In genomic region chr13:98260357-98261164, GRCh38 we compare ENCODE assay signal across 22 cellular contexts.
A peak's percentile ranks its signal among the peaks of the same experiment; 100 is the strongest.
DNase-seq lines count a peak whose midpoint lies in the region; ATAC-seq and TF ChIP-seq lines count a peak whose summit lies in the region.
"Had no signal": no experiment of that assay in that cellular context is flagged by ENCODE, and none has a peak within 500 bp of the region (broad histone marks: within the 10 kb centered on the region; RNA-seq: fewer than 3 reads in every experiment).

No MANE protein-coding gene starts in this region.

- peaks cover 22 to 33% of the 10 kb centered on the region in 2 experiments for H3K4me1 Mint-ChIP-seq in H9
- H3K4me1 Mint-ChIP-seq in endodermal cell, result peaks cover 26% of the 10 kb centered on the region
- H3K4me1 Mint-ChIP-seq in nephron, result peaks cover 43% of the 10 kb centered on the region
- H3K4me1 Mint-ChIP-seq in stimulated activated naive CD8-positive, alpha-beta T cell treated with anti-CD3 and anti-CD28 coated beads, Interleukin-15, amount 100 ng/mL, for 72 hours, result no peaks in the 10 kb centered on the region
- H3K4me1 Mint-ChIP-seq: activated B cell treated with CpG ODN at 0.5 μM for 24 hours; activated CD4-positive, alpha-beta memory T cell treated with anti-CD3 and anti-CD28 coated beads, Interleukin-2, amount 10 ng/mL, durations not matched to agents 7 days and 5 days; naive B cell; stimulated activated naive B cell treated with anti-CD40 and anti-IgM and Interleukin-4, amounts not matched to agents 10 μg/mL and 1 μg/mL and 100 μg/mL, for 72 hours had no signal

- no peak overlapping the region for H2BK120ac ChIP-seq in H9 (ENCODE audit: low read depth, low read length, poor library complexity, severe bottlenecking)

- no peak overlapping the region for H3K4me3 ChIP-seq in endodermal cell (ENCODE audit: low read length)
- no peak overlapping the region for H3K4me3 ChIP-seq in A673 (ENCODE audit: low read depth, low read length, poor library complexity, severe bottlenecking)
- no peak overlapping the region for H3K4me3 ChIP-seq in body of pancreas
- H3K4me3 ChIP-seq: gastrocnemius medialis, HAP-1, psoas muscle had no signal

- H3K18ac ChIP-seq in H9 (ENCODE audit: insufficient read length, low read depth, low read length), result no peak overlapping the region

- no peak overlapping the region for H2BK15ac ChIP-seq in H9 (ENCODE audit: low read depth, low read length)

- H3K27ac Mint-ChIP-seq in H9, result peak overlapping the region; percentile 51 to 92 (median 79); a peak in 5 of 7 replicates
- H3K27ac Mint-ChIP-seq in endodermal cell, result no peak overlapping the region
- peak overlapping the region; percentile 73 to 95 (median 94) for H3K27ac Mint-ChIP-seq in nephron
- no peak overlapping the region for H3K27ac Mint-ChIP-seq in stimulated activated naive CD8-positive, alpha-beta T cell treated with anti-CD3 and anti-CD28 coated beads, Interleukin-15, amount 100 ng/mL, for 72 hours
- H3K27ac Mint-ChIP-seq: activated B cell treated with CpG ODN at 0.5 μM for 24 hours; activated CD4-positive, alpha-beta memory T cell treated with anti-CD3 and anti-CD28 coated beads, Interleukin-2, amount 10 ng/mL, durations not matched to agents 7 days and 5 days; naive B cell; stimulated activated naive B cell treated with anti-CD40 and anti-IgM and Interleukin-4, amounts not matched to agents 10 μg/mL and 1 μg/mL and 100 μg/mL, for 72 hours; T-helper 1 cell treated with Interleukin-12 subunit alpha and Interleukin-12 subunit beta and Interleukin-4 antibody, amounts not matched to agents 30 μg/mL and 1 μg/mL, for 36 hours had no signal

- H3K4ac ChIP-seq in H9 (ENCODE audit: low read depth, low read length), result no peak overlapping the region

- H3K4me3 Mint-ChIP-seq in H9, result no peak overlapping the region
- H3K4me3 Mint-ChIP-seq in endodermal cell, result no peak overlapping the region
- no peak overlapping the region for H3K4me3 Mint-ChIP-seq in nephron
- no peak overlapping the region for H3K4me3 Mint-ChIP-seq in stimulated activated naive CD8-positive, alpha-beta T cell treated with anti-CD3 and anti-CD28 coated beads, Interleukin-15, amount 100 ng/mL, for 72 hours
- H3K4me3 Mint-ChIP-seq: activated B cell treated with CpG ODN at 0.5 μM for 24 hours; activated CD4-positive, alpha-beta memory T cell treated with anti-CD3 and anti-CD28 coated beads, Interleukin-2, amount 10 ng/mL, durations not matched to agents 7 days and 5 days; naive B cell; stimulated activated naive B cell treated with anti-CD40 and anti-IgM and Interleukin-4, amounts not matched to agents 10 μg/mL and 1 μg/mL and 100 μg/mL, for 72 hours; T-helper 1 cell treated with Interleukin-12 subunit alpha and Interleukin-12 subunit beta and Interleukin-4 antibody, amounts not matched to agents 30 μg/mL and 1 μg/mL, for 36 hours had no signal

- H3K79me2 ChIP-seq in H9 (ENCODE audit: insufficient read depth, low read length), result no peaks in the 10 kb centered on the region

- H4K8ac ChIP-seq in H9 (replicated peaks; ENCODE audit: insufficient read length, low read depth, low read length), result no peak overlapping the region

- POLR2A ChIA-PET in A673 (lab: Charles Lee; ENCODE audit: low non-redundant PET), result interaction anchor here (0.5 to 0.6 kb wide), 2 partner anchors 414 to 948 kb away, joined by 3 read pairs; no protein-coding TSS in a partner anchor

- intact Hi-C loops in A673 (cut with micrococcal nuclease; ENCODE audit: unreplicated experiment) (no loop called here), body of pancreas (cut with DNase I) (no loop called here)

- H3K9me3 ChIP-seq in H9 (ENCODE audit: control insufficient read depth, low read depth, low read length) (no peaks in the 10 kb centered on the region), endodermal cell (ENCODE audit: control insufficient read depth, low read length) (no peaks in the 10 kb centered on the region), A673 (ENCODE audit: low read depth, low read length, poor library complexity, severe bottlenecking) (no peaks in the 10 kb centered on the region), body of pancreas (no peaks in the 10 kb centered on the region)
- H3K9me3 ChIP-seq: gastrocnemius medialis, HAP-1, psoas muscle had no signal

- H3K36me3 ChIP-seq in endodermal cell (ENCODE audit: control insufficient read depth, insufficient read depth, low read length), result peaks cover 13% of the 10 kb centered on the region
- no peaks in the 10 kb centered on the region for H3K36me3 ChIP-seq in A673 (ENCODE audit: insufficient read depth, low read length, poor library complexity, severe bottlenecking)
- H3K36me3 ChIP-seq in body of pancreas (replicated peaks in 1 of 2; ENCODE audit: insufficient read depth in 1 of 2, low read depth in 2 of 2), result no peaks in the 10 kb centered on the region
- H3K36me3 ChIP-seq: gastrocnemius medialis, HAP-1 had no signal

- H2BK20ac ChIP-seq in H9 (ENCODE audit: low read depth, low read length, poor library complexity, severe bottlenecking), result no peak overlapping the region

- DNase-seq in H9 (no peak), endodermal cell (peak; percentile 35), Ammon's horn (ENCODE audit: low spot score) (no peak), A673 (ENCODE audit: low spot score) (no peak), body of pancreas (no peak), NOMO-1 treated with dmso at 0.1 percent for 144 hours (lab: John Stamatoyannopoulos, UW; ENCODE audit: unreplicated experiment) (no peak)
- DNase-seq in stimulated activated naive CD8-positive, alpha-beta T cell treated with anti-CD3 and anti-CD28 coated beads, Interleukin-15, amount 100 ng/mL, for 72 hours, result no peak
- DNase-seq: activated B cell treated with CpG ODN at 0.5 μM for 24 hours; activated CD4-positive, alpha-beta memory T cell treated with anti-CD3 and anti-CD28 coated beads, Interleukin-2, amount 10 ng/mL, durations not matched to agents 7 days and 5 days; activated naive CD4-positive, alpha-beta T cell treated with anti-CD3 and anti-CD28 coated beads, Interleukin-2, amount 50 U/mL, for 16 hours; activated T-cell treated with anti-CD3 and anti-CD28 coated beads, Interleukin-2, amount 50 U/mL, for 1 hour; gastrocnemius medialis; left colon; naive B cell; NCI-H2107; NCI-H524; psoas muscle; stimulated activated naive B cell treated with anti-CD40 and anti-IgM and Interleukin-4, amounts not matched to agents 10 μg/mL and 1 μg/mL and 100 μg/mL, for 72 hours had no signal

- no CpG with 5 or more reads among the region's 8 CpGs for WGBS in H9 (ENCODE audit: extremely low coverage, insufficient read length, low lambda C conversion rate)
- 91 to 96% methylated on average over 3 to 8 of the region's 8 CpGs for WGBS in endodermal cell (ENCODE audit: insufficient coverage in 1 of 2, insufficient read length in 1 of 2), 2 experiments
- WGBS in body of pancreas, 2 donors, result 58 to 80% methylated on average over 4 to 8 of the region's 8 CpGs

- H4K5ac ChIP-seq in H9 (ENCODE audit: insufficient read length, low read depth, low read length), result no peak overlapping the region

- BruUV-seq in A673 (replicated peaks; lab: Mats Ljungman, UMichigan), result no TSS peak

- CTCF ChIA-PET in A673 (lab: Charles Lee), result no interaction called here

- H2AK5ac ChIP-seq in H9 (ENCODE audit: insufficient read length, low read length), result no peak overlapping the region

- no peak overlapping the region for H3K56ac ChIP-seq in H9 (ENCODE audit: insufficient read length, low read depth, low read length)

- no peak overlapping the region for H3K9ac ChIP-seq in H9 (ENCODE audit: extremely low read depth, insufficient read length, low read length)
- no peak overlapping the region for H3K9ac ChIP-seq in endodermal cell (ENCODE audit: extremely low read depth, low read length, poor library complexity, severe bottlenecking)
- H3K9ac ChIP-seq: KMS-11 had no signal

- H3K27me3 ChIP-seq in H9 (ENCODE audit: insufficient read depth, low read length) (no peaks in the 10 kb centered on the region), endodermal cell (ENCODE audit: control insufficient read depth, insufficient read depth, low read length, poor library complexity, severe bottlenecking) (no peaks in the 10 kb centered on the region), A673 (replicated peaks; ENCODE audit: insufficient read depth, low read depth, low read length, poor library complexity) (no peaks in the 10 kb centered on the region), body of pancreas (no peaks in the 10 kb centered on the region)
- H3K27me3 ChIP-seq: gastrocnemius medialis had no signal

- H2AFZ ChIP-seq in H9 (ENCODE audit: low read length), result no peak overlapping the region

- H3K23ac ChIP-seq in H9 (ENCODE audit: insufficient read length, low read depth, low read length), result no peak overlapping the region

- no peak for TF ChIP-seq POLR2A in body of pancreas (IDR thresholded peaks at IDR 0.05)

- no peaks in the 10 kb centered on the region for H4K20me1 ChIP-seq in H9 (ENCODE audit: control insufficient read depth, insufficient read depth, insufficient read length)

- H2BK5ac ChIP-seq in H9 (ENCODE audit: insufficient read length, low read length), result no peak overlapping the region

- no peak overlapping the region for H4K91ac ChIP-seq in H9 (ENCODE audit: insufficient read length, low read depth, low read length)

- H3K23me2 ChIP-seq in H9 (ENCODE audit: insufficient read length, low read depth, low read length, poor library complexity, severe bottlenecking), result no peaks in the 10 kb centered on the region

- H3K36me3 Mint-ChIP-seq in H9 (ENCODE audit: insufficient read depth in 1 of 3, low read depth in 3 of 3) (no peaks in the 10 kb centered on the region; a peak in 1 of 7 replicates), endodermal cell (ENCODE audit: low read depth) (peaks cover 10% of the 10 kb centered on the region), nephron (ENCODE audit: low read depth) (no peaks in the 10 kb centered on the region)
- H3K36me3 Mint-ChIP-seq: naive B cell; stimulated activated naive B cell treated with anti-CD40 and anti-IgM and Interleukin-4, amounts not matched to agents 10 μg/mL and 1 μg/mL and 100 μg/mL, for 72 hours had no signal

- no peak overlapping the region for H3T11ph ChIP-seq in H9 (ENCODE audit: low read length)

- H3K14ac ChIP-seq in H9 (ENCODE audit: insufficient read depth, low read length), result no peak overlapping the region

- no peak overlapping the region for H2BK12ac ChIP-seq in H9 (ENCODE audit: insufficient read length, low read depth, low read length)

- peaks cover 2% of the 10 kb centered on the region; the same call in 1 of the 2 replicates for H3K4me1 ChIP-seq in H9 (ENCODE audit: insufficient read depth, low read length)
- H3K4me1 ChIP-seq in endodermal cell (ENCODE audit: control insufficient read depth, insufficient read depth, low read length), result peaks cover 2% of the 10 kb centered on the region
- peaks cover 8% of the 10 kb centered on the region for H3K4me1 ChIP-seq in A673 (ENCODE audit: insufficient read depth, low read length, poor library complexity, severe bottlenecking)
- peaks cover 35% of the 10 kb centered on the region for H3K4me1 ChIP-seq in body of pancreas
- H3K4me1 ChIP-seq: gastrocnemius medialis, psoas muscle had no signal

- H3K79me1 ChIP-seq in H9 (ENCODE audit: insufficient read depth, low read depth, low read length, poor library complexity, severe bottlenecking), result no peaks in the 10 kb centered on the region

- no peaks in the 10 kb centered on the region for H3K27me3 Mint-ChIP-seq in H9 (ENCODE audit: low read depth)
- H3K27me3 Mint-ChIP-seq in endodermal cell (ENCODE audit: insufficient read depth), result no peaks in the 10 kb centered on the region
- no peaks in the 10 kb centered on the region for H3K27me3 Mint-ChIP-seq in nephron (ENCODE audit: low read depth)
- H3K27me3 Mint-ChIP-seq in stimulated activated naive CD8-positive, alpha-beta T cell treated with anti-CD3 and anti-CD28 coated beads, Interleukin-15, amount 100 ng/mL, for 72 hours, result no peaks in the 10 kb centered on the region

- peak; percentile 33 for ATAC-seq in stimulated activated naive CD8-positive, alpha-beta T cell treated with anti-CD3 and anti-CD28 coated beads, Interleukin-15, amount 100 ng/mL, for 72 hours
- ATAC-seq in body of pancreas, result no peak
- ATAC-seq: gastrocnemius medialis, left colon, psoas muscle had no signal

- H3K27ac ChIP-seq in H9 (ENCODE audit: insufficient read length, low read depth, low read length) (no peak overlapping the region), endodermal cell (ENCODE audit: low read depth, low read length) (no peak overlapping the region), A673 (ENCODE audit: low read depth, low read length, poor library complexity, severe bottlenecking) (no peak overlapping the region), body of pancreas (peak overlapping the region in 2 of 4 donors; percentile 1 to 24)
- H3K27ac ChIP-seq: gastrocnemius medialis, KMS-11, psoas muscle had no signal

- H3K4me2 ChIP-seq in H9 (ENCODE audit: insufficient read depth, insufficient read length, low read length), result no peak overlapping the region
- H3K4me2 ChIP-seq: KMS-11 had no signal

- no peak for TF ChIP-seq CTCF in H9 (conservative IDR thresholded peaks at IDR 0.05)
- no peak for TF ChIP-seq CTCF in endodermal cell (conservative IDR thresholded peaks at IDR 0.05)
- no peak for TF ChIP-seq CTCF in nephron (IDR thresholded peaks at IDR 0.05; ENCODE audit: unreplicated experiment in 3 of 3)
- no peak for TF ChIP-seq CTCF in A673 (conservative IDR thresholded peaks at IDR 0.05; ENCODE audit: low read depth, low read length)
- no peak for TF ChIP-seq CTCF in body of pancreas (IDR thresholded peaks at IDR 0.05)

- H3K9me3 Mint-ChIP-seq in H9 (no peaks in the 10 kb centered on the region), endodermal cell (no peaks in the 10 kb centered on the region), nephron (no peaks in the 10 kb centered on the region)
- no peaks in the 10 kb centered on the region for H3K9me3 Mint-ChIP-seq in stimulated activated naive CD8-positive, alpha-beta T cell treated with anti-CD3 and anti-CD28 coated beads, Interleukin-15, amount 100 ng/mL, for 72 hours
- H3K9me3 Mint-ChIP-seq: activated B cell treated with CpG ODN at 0.5 μM for 24 hours; activated CD4-positive, alpha-beta memory T cell treated with anti-CD3 and anti-CD28 coated beads, Interleukin-2, amount 10 ng/mL, durations not matched to agents 7 days and 5 days; stimulated activated naive B cell treated with anti-CD40 and anti-IgM and Interleukin-4, amounts not matched to agents 10 μg/mL and 1 μg/mL and 100 μg/mL, for 72 hours; T-helper 1 cell treated with Interleukin-12 subunit alpha and Interleukin-12 subunit beta and Interleukin-4 antibody, amounts not matched to agents 30 μg/mL and 1 μg/mL, for 36 hours had no signal

Comparison
In these comparisons a context has a peak if more than half of its experiments do, and no peak if none do; other contexts are left out.
1. H3K27ac Mint-ChIP-seq: peak in H9 (3 of 3) and nephron (3 of 3); none in endodermal cell (single experiment) and stimulated activated naive CD8-positive, alpha-beta T cell treated with anti-CD3 and anti-CD28 coated beads, Interleukin-15, amount 100 ng/mL, for 72 hours (0 of 2).